In the genomic region with DNA sequence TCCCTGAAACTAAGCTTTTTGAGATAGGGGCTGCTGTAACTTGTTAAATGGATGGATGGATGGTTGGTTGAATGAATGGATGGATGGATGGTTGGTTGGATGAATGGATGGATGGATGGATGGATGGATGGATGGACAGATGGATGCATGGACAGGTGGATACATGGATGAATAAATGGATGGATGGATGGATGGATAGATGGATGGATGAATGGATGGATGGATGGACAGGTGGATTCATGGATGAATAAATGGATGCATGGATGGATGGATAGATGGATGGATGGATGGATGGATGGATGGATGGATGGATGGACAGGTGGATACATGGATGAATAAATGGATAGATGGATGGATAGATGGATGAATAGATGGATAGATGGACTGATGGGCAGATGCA, we compare ENCODE assay signal across 28 cellular contexts. TPM values are rescaled to one million over a fixed set of nuclear protein-coding genes. Genes with fewer than 3 reads are reported as not detected.
DNase-seq lines count a peak whose midpoint lies in the region; ATAC-seq, FAIRE-seq and TF ChIP-seq lines count a peak whose summit lies in the region.
"Had no signal": no experiment of that assay in that cellular context is flagged by ENCODE, and none has a peak within 500 bp of the region (broad histone marks: within the 10 kb centered on the region; RNA-seq: fewer than 3 reads in every experiment).

No MANE protein-coding gene starts in this region.

- H3K4me1 ChIP-seq in HEK293 (ENCODE audit: control insufficient read depth, insufficient read depth, low read length), result no peaks in the 10 kb centered on the region
- H3K4me1 ChIP-seq in CD4-positive, alpha-beta memory T cell (ENCODE audit: insufficient read depth, low read length), result no peaks in the 10 kb centered on the region

- peaks cover 7% of the 10 kb centered on the region for H3K4me1 Mint-ChIP-seq in endothelial cell (ENCODE audit: unreplicated experiment)
- H3K4me1 Mint-ChIP-seq in CD4-positive, alpha-beta memory T cell, result no peaks in the 10 kb centered on the region
- H3K4me1 Mint-ChIP-seq: CD8-positive, alpha-beta memory T cell had no signal

- peak overlapping the region; percentile 2 for H3K4me3 Mint-ChIP-seq in endothelial cell (ENCODE audit: unreplicated experiment)
- no peak overlapping the region for H3K4me3 Mint-ChIP-seq in CD4-positive, alpha-beta memory T cell
- H3K4me3 Mint-ChIP-seq: CD4-positive, alpha-beta T cell; CD8-positive, alpha-beta memory T cell had no signal

- H3K36me3 ChIP-seq in HEK293 (ENCODE audit: control insufficient read depth in 2 of 2, insufficient read depth in 1 of 2, low read length in 2 of 2), result no peaks in the 10 kb centered on the region
- H3K36me3 ChIP-seq in CD4-positive, alpha-beta memory T cell (ENCODE audit: insufficient read depth, low read length), result no peaks in the 10 kb centered on the region
- H3K36me3 ChIP-seq: BLaER1 treated with 17β-estradiol and CSF1 and Interleukin-3, amounts not matched to agents 10 nM and 100 nM had no signal

- H3K27me3 ChIP-seq in CD4-positive, alpha-beta memory T cell (ENCODE audit: insufficient read depth, low read length), result no peaks in the 10 kb centered on the region
- H3K27me3 ChIP-seq: BLaER1 treated with 17β-estradiol and CSF1 and Interleukin-3, amounts not matched to agents 10 nM and 100 nM had no signal

- no peaks in the 10 kb centered on the region for H3K9me3 ChIP-seq in HEK293 (ENCODE audit: control insufficient read depth, insufficient read depth, low read depth, low read length)
- no peaks in the 10 kb centered on the region for H3K9me3 ChIP-seq in CD4-positive, alpha-beta memory T cell (ENCODE audit: control insufficient read depth in 1 of 2, low read length in 2 of 2)
- H3K9me3 ChIP-seq: BLaER1 treated with 17β-estradiol and CSF1 and Interleukin-3, amounts not matched to agents 10 nM and 100 nM had no signal

- CTCF ChIA-PET in HEK293 (lab: Yijun Ruan, JAX), result interaction anchor here (0.6 to 1.1 kb wide), 4 partner anchors 14 to 306 kb away, joined by 3 to 4 read pairs (median 3); no protein-coding TSS in a partner anchor
- CTCF ChIA-PET in CD4-positive, alpha-beta memory T cell (lab: Charles Lee; ENCODE audit: partially characterized antibody), result no interaction called here

- H3K36me3 Mint-ChIP-seq in endothelial cell (ENCODE audit: low read depth, unreplicated experiment), result no peaks in the 10 kb centered on the region
- H3K36me3 Mint-ChIP-seq in CD4-positive, alpha-beta memory T cell, result no peaks in the 10 kb centered on the region
- H3K36me3 Mint-ChIP-seq: CD8-positive, alpha-beta memory T cell had no signal

- H3K27ac Mint-ChIP-seq in endothelial cell (ENCODE audit: unreplicated experiment), result no peak overlapping the region
- no peak overlapping the region for H3K27ac Mint-ChIP-seq in CD4-positive, alpha-beta memory T cell
- H3K27ac Mint-ChIP-seq: CD4-positive, alpha-beta T cell; CD8-positive, alpha-beta memory T cell had no signal

- H3K4me3 ChIP-seq in HEK293 (ENCODE audit: low read depth, low read length), result no peak overlapping the region
- H3K4me3 ChIP-seq in CD4-positive, alpha-beta memory T cell (ENCODE audit: low read length in 2 of 2), result no peak overlapping the region
- H3K4me3 ChIP-seq: BLaER1 treated with 17β-estradiol and CSF1 and Interleukin-3, amounts not matched to agents 10 nM and 100 nM; GM12878 had no signal

- POLR2A ChIA-PET in HEK293 (lab: Yijun Ruan, JAX), result no interaction called here
- POLR2A ChIA-PET in CD4-positive, alpha-beta memory T cell (lab: Charles Lee; ENCODE audit: partially characterized antibody), result no interaction called here

- intact Hi-C loops in CD4-positive, alpha-beta memory T cell (cut with micrococcal nuclease), result no loop called here

- ATAC-seq in HG03159 (IDR thresholded peaks at IDR 0.05; ENCODE audit: unreplicated experiment), result no peak
- ATAC-seq: GM12878 had no signal

- no peak overlapping the region for H3K27ac ChIP-seq in HEK293 (ENCODE audit: extremely low read depth, low read depth, low read length)
- H3K27ac ChIP-seq in CD4-positive, alpha-beta memory T cell (ENCODE audit: low read depth, low read length), result no peak overlapping the region
- H3K27ac ChIP-seq: BLaER1 treated with 17β-estradiol and CSF1 and Interleukin-3, amounts not matched to agents 10 nM and 100 nM; C4-2B had no signal

- FAIRE-seq in urothelium cell line (lab: Jason Lieb, UNC), result peak; percentile 78
- FAIRE-seq: A204.1, GM12878, GM12892, GM18507 had no signal

- DNase-seq in endothelial cell (ENCODE audit: low spot score) (no peak), urothelium cell line (ENCODE audit: low spot score) (no peak), cerebellar nuclear complex (lab: John Stamatoyannopoulos, UW) (no peak)
- no peak for DNase-seq in CD4-positive, alpha-beta memory T cell
- DNase-seq: 8988T; ACHN; CD4-positive, alpha-beta T cell; CD8-positive, alpha-beta memory T cell; COR-L47; DMS 273 treated with DMSO at 0.1 percent for 48 hours; DMS153; DMS53; DMS79; DND-41; GDM1 had no signal

- TF ChIP-seq CTCF in HEK293 (tag by site-specific recombination; IDR thresholded peaks at IDR 0.05) (no peak), endothelial cell (IDR thresholded peaks at IDR 0.05; ENCODE audit: unreplicated experiment) (no peak)

- no peaks in the 10 kb centered on the region for H3K9me3 Mint-ChIP-seq in endothelial cell (ENCODE audit: unreplicated experiment)
- H3K9me3 Mint-ChIP-seq in CD4-positive, alpha-beta memory T cell, result peaks cover 0 to 3% (median 0%) of the 10 kb centered on the region in 8 donors
- H3K9me3 Mint-ChIP-seq: CD4-positive, alpha-beta T cell; CD8-positive, alpha-beta memory T cell had no signal

- H3K27me3 Mint-ChIP-seq in endothelial cell (ENCODE audit: unreplicated experiment), result peaks cover 12% of the 10 kb centered on the region
- peaks cover 4 to 10% of the 10 kb centered on the region in 2 donors for H3K27me3 Mint-ChIP-seq in CD4-positive, alpha-beta memory T cell
- H3K27me3 Mint-ChIP-seq: CD4-positive, alpha-beta T cell had no signal

TF ChIP-seq in HEK293, 187 proteins besides CTCF, POLR2A, EP300 and RAD21:
- TF ChIP-seq ZNF366 (tag by site-specific recombination; conservative IDR thresholded peaks at IDR 0.05), result peak; percentile 98
- TF ChIP-seq, protein P1, sequence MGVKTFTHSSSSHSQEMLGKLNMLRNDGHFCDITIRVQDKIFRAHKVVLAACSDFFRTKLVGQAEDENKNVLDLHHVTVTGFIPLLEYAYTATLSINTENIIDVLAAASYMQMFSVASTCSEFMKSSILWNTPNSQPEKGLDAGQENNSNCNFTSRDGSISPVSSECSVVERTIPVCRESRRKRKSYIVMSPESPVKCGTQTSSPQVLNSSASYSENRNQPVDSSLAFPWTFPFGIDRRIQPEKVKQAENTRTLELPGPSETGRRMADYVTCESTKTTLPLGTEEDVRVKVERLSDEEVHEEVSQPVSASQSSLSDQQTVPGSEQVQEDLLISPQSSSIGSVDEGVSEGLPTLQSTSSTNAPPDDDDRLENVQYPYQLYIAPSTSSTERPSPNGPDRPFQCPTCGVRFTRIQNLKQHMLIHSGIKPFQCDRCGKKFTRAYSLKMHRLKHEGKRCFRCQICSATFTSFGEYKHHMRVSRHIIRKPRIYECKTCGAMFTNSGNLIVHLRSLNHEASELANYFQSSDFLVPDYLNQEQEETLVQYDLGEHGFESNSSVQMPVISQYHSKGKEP (tag by site-specific recombination; IDR thresholded peaks at IDR 0.05), result no peak
- no peak for TF ChIP-seq ZNF19 (tag by site-specific recombination; IDR thresholded peaks at IDR 0.05; ENCODE audit: low read depth)
- TF ChIP-seq ZNF785 (tag by site-specific recombination; IDR thresholded peaks at IDR 0.05), result no peak
- TF ChIP-seq ZNF501 (tag by site-specific recombination; IDR thresholded peaks at IDR 0.05), result no peak
- peak; percentile 92 for TF ChIP-seq ZBTB17 (tag by site-specific recombination; IDR thresholded peaks at IDR 0.05)
- no peak for TF ChIP-seq ZNF239 (tag by site-specific recombination; IDR thresholded peaks at IDR 0.05)
- no peak for TF ChIP-seq RBAK (tag by site-specific recombination; IDR thresholded peaks at IDR 0.05)
- TF ChIP-seq, protein P2, sequence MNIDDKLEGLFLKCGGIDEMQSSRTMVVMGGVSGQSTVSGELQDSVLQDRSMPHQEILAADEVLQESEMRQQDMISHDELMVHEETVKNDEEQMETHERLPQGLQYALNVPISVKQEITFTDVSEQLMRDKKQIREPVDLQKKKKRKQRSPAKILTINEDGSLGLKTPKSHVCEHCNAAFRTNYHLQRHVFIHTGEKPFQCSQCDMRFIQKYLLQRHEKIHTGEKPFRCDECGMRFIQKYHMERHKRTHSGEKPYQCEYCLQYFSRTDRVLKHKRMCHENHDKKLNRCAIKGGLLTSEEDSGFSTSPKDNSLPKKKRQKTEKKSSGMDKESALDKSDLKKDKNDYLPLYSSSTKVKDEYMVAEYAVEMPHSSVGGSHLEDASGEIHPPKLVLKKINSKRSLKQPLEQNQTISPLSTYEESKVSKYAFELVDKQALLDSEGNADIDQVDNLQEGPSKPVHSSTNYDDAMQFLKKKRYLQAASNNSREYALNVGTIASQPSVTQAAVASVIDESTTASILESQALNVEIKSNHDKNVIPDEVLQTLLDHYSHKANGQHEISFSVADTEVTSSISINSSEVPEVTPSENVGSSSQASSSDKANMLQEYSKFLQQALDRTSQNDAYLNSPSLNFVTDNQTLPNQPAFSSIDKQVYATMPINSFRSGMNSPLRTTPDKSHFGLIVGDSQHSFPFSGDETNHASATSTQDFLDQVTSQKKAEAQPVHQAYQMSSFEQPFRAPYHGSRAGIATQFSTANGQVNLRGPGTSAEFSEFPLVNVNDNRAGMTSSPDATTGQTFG (tag by site-specific recombination; IDR thresholded peaks at IDR 0.05; ENCODE audit: borderline replicate concordance), result no peak
- TF ChIP-seq GLIS2 (tag by site-specific recombination; IDR thresholded peaks at IDR 0.05), result no peak

RNA-seq across cellular contexts. Expression of a gene that starts 26.9 kb away (rescaled TPM):
- 0.59 TPM for total RNA-seq in endothelial cell (ENCODE audit: unreplicated experiment)
- not detected for total RNA-seq in CD4-positive, alpha-beta memory T cell
- not detected for polyA plus RNA-seq in CD4-positive, alpha-beta memory T cell
- total RNA-seq: A673; CD4-positive, alpha-beta T cell; CD8-positive, alpha-beta memory T cell; GM12878 had no signal
- polyA plus RNA-seq: AG04450; BJ; CD8-positive, alpha-beta memory T cell had no signal

RNA-seq across cellular contexts. Expression of a gene that starts 57.9 kb away (rescaled TPM):
- not detected for total RNA-seq in endothelial cell (ENCODE audit: unreplicated experiment)
- not detected for total RNA-seq in CD4-positive, alpha-beta memory T cell
- polyA plus RNA-seq in CD4-positive, alpha-beta memory T cell, result not detected
- total RNA-seq: CD4-positive, alpha-beta T cell; CD8-positive, alpha-beta memory T cell; Daoy; G401; GM12878 had no signal
- polyA plus RNA-seq: AG04450; BJ; CD8-positive, alpha-beta memory T cell; GM12878 had no signal
